Comparison of ENCODE assay signal across 8 cellular contexts in genomic region chr3:102536479-102536878, GRCh38.
DNase-seq lines count a peak whose midpoint lies in the region; ATAC-seq and TF ChIP-seq lines count a peak whose summit lies in the region.

No MANE protein-coding gene starts in this region.

- H3K4me1 Mint-ChIP-seq in chondrocyte (ENCODE audit: low read depth) = no peaks in the 10 kb centered on the region
- no peaks in the 10 kb centered on the region for H3K4me1 Mint-ChIP-seq in stimulated activated effector memory CD8-positive, alpha-beta T cell treated with anti-CD3 and anti-CD28 coated beads, Interleukin-12 subunit alpha, Interleukin-12 subunit beta, amount 100 ng/mL, for 72 hours

- H3K27ac Mint-ChIP-seq in chondrocyte (ENCODE audit: unreplicated experiment) = no peak overlapping the region
- no peak overlapping the region for H3K27ac Mint-ChIP-seq in stimulated activated effector memory CD8-positive, alpha-beta T cell treated with anti-CD3 and anti-CD28 coated beads, Interleukin-12 subunit alpha, Interleukin-12 subunit beta, amount 100 ng/mL, for 72 hours

- peaks cover 19% of the 10 kb centered on the region for H3K27me3 Mint-ChIP-seq in chondrocyte (ENCODE audit: low read depth)

- H3K9me3 Mint-ChIP-seq in chondrocyte (ENCODE audit: low read depth) = no peaks in the 10 kb centered on the region
- H3K9me3 Mint-ChIP-seq in stimulated activated effector memory CD8-positive, alpha-beta T cell treated with anti-CD3 and anti-CD28 coated beads, Interleukin-12 subunit alpha, Interleukin-12 subunit beta, amount 100 ng/mL, for 72 hours = no peaks in the 10 kb centered on the region

- no peak overlapping the region for H3K4me3 Mint-ChIP-seq in chondrocyte (ENCODE audit: unreplicated experiment)
- H3K4me3 Mint-ChIP-seq in stimulated activated effector memory CD8-positive, alpha-beta T cell treated with anti-CD3 and anti-CD28 coated beads, Interleukin-12 subunit alpha, Interleukin-12 subunit beta, amount 100 ng/mL, for 72 hours = no peak overlapping the region

- peak; percentile 41 for DNase-seq in AG08395 (ENCODE audit: low spot score)
- DNase-seq in NCI-H82 treated with DMSO at 0.1 percent for 48 hours (lab: John Stamatoyannopoulos, UW; ENCODE audit: unreplicated experiment) = peak; percentile 94
- DNase-seq in chondrocyte (ENCODE audit: low spot score) = no peak
- DNase-seq in medulla oblongata (ENCODE audit: extremely low spot score) = peak; percentile 56
- DNase-seq in cerebellar nuclear complex (lab: John Stamatoyannopoulos, UW) = no peak
- no peak for DNase-seq in stimulated activated effector memory CD8-positive, alpha-beta T cell treated with anti-CD3 and anti-CD28 coated beads, Interleukin-12 subunit alpha, Interleukin-12 subunit beta, amount 100 ng/mL, for 72 hours (ENCODE audit: low spot score in 2 of 2)

- peak; percentile 67 for ATAC-seq in GM18502 (IDR thresholded peaks at IDR 0.05; ENCODE audit: poor library complexity, unreplicated experiment)
- peak; percentile 62 for ATAC-seq in HG03439 (IDR thresholded peaks at IDR 0.05; ENCODE audit: unreplicated experiment)
- ATAC-seq in stimulated activated effector memory CD8-positive, alpha-beta T cell treated with anti-CD3 and anti-CD28 coated beads, Interleukin-12 subunit alpha, Interleukin-12 subunit beta, amount 100 ng/mL, for 72 hours = no peak

- no peaks in the 10 kb centered on the region for H3K36me3 Mint-ChIP-seq in chondrocyte (ENCODE audit: low read depth)
- no peaks in the 10 kb centered on the region for H3K36me3 Mint-ChIP-seq in stimulated activated effector memory CD8-positive, alpha-beta T cell treated with anti-CD3 and anti-CD28 coated beads, Interleukin-12 subunit alpha, Interleukin-12 subunit beta, amount 100 ng/mL, for 72 hours

- TF ChIP-seq CTCF in chondrocyte (IDR thresholded peaks at IDR 0.05) = peak; percentile 83

Comparison
In these comparisons a context has a peak if more than half of its experiments do, and no peak if none do; other contexts are left out.
1. DNase-seq: peak in AG08395 (single experiment), NCI-H82 treated with DMSO at 0.1 percent for 48 hours (single experiment) and medulla oblongata (single experiment); none in chondrocyte (single experiment), cerebellar nuclear complex (0 of 2) and stimulated activated effector memory CD8-positive, alpha-beta T cell treated with anti-CD3 and anti-CD28 coated beads, Interleukin-12 subunit alpha, Interleukin-12 subunit beta, amount 100 ng/mL, for 72 hours (0 of 2).